ENCODE assay signal across 16 cellular contexts in genomic region chr11:126385991-126386728, GRCh38. TPM values are rescaled to one million over a fixed set of nuclear protein-coding genes. Genes with fewer than 3 reads are reported as not detected.
DNase-seq lines count a peak whose midpoint lies in the region; ATAC-seq, FAIRE-seq and TF ChIP-seq lines count a peak whose summit lies in the region.
"Had no signal": no experiment of that assay in that cellular context is flagged by ENCODE, and none has a peak within 500 bp of the region (broad histone marks: within the 10 kb centered on the region; RNA-seq: fewer than 3 reads in every experiment).

No MANE protein-coding gene starts in this region.

- TF ChIP-seq POLR2A in HepG2 (IDR thresholded peaks at IDR 0.05; ENCODE audit: insufficient read depth in 1 of 2, low read depth in 2 of 2, low read length in 2 of 2) = no peak

- no peak overlapping the region for H4K91ac ChIP-seq in neuronal stem cell (ENCODE audit: low read depth, low read length, poor library complexity)

- peak overlapping the region; percentile 76 for H4K8ac ChIP-seq in neuronal stem cell (ENCODE audit: low read depth, low read length)

- TF ChIP-seq EP300 in HepG2 (IDR thresholded peaks at IDR 0.05; ENCODE audit: low read depth in 2 of 2, low read length in 2 of 2) (no peak), HepG2 (CRISPR knock-in tag; IDR thresholded peaks at IDR 0.05; ENCODE audit: borderline replicate concordance) (no peak)

- no peaks in the 10 kb centered on the region for H3K36me3 ChIP-seq in liver (ENCODE audit: control insufficient read depth in 4 of 4, insufficient read depth in 3 of 4, low read depth in 1 of 4, low read length in 3 of 4)
- H3K36me3 ChIP-seq in HepG2 (replicated peaks in 1 of 2; ENCODE audit: control insufficient read depth in 1 of 2, insufficient read depth in 2 of 2, low read length in 2 of 2) = no peaks in the 10 kb centered on the region
- H3K36me3 ChIP-seq in left ventricle myocardium inferior = no peaks in the 10 kb centered on the region
- H3K36me3 ChIP-seq in neuronal stem cell (replicated peaks in 1 of 2; ENCODE audit: control insufficient read depth in 2 of 2, insufficient read depth in 2 of 2, low read length in 2 of 2) = no peaks in the 10 kb centered on the region

- no peaks in the 10 kb centered on the region for H3K27me3 ChIP-seq in liver (ENCODE audit: control insufficient read depth in 4 of 4, insufficient read depth in 4 of 4, low read length in 3 of 4)
- no peaks in the 10 kb centered on the region for H3K27me3 ChIP-seq in HepG2 (ENCODE audit: control insufficient read depth in 1 of 2, insufficient read depth in 2 of 2, low read length in 2 of 2)
- no peaks in the 10 kb centered on the region for H3K27me3 ChIP-seq in left ventricle myocardium inferior (ENCODE audit: low read depth)
- no peaks in the 10 kb centered on the region for H3K27me3 ChIP-seq in neuronal stem cell (ENCODE audit: control insufficient read depth in 3 of 3, insufficient read depth in 3 of 3, low read depth in 1 of 3, low read length in 3 of 3)

- H2AFZ ChIP-seq in HepG2 (ENCODE audit: low read length) (no peak overlapping the region), neuronal stem cell (ENCODE audit: low read length) (no peak overlapping the region)

- H3K9me3 ChIP-seq in liver (ENCODE audit: control insufficient read depth in 4 of 4, low read length in 3 of 4) (no peaks in the 10 kb centered on the region), HepG2 (ENCODE audit: low read length) (no peaks in the 10 kb centered on the region), left ventricle myocardium inferior (replicated peaks) (no peaks in the 10 kb centered on the region), neuronal stem cell (replicated peaks in 1 of 2; ENCODE audit: control insufficient read depth in 2 of 2, insufficient read depth in 1 of 2, low read depth in 1 of 2, low read length in 2 of 2) (no peaks in the 10 kb centered on the region)
- H3K9me3 ChIP-seq: A549 had no signal

- no peak for DNase-seq in HepG2 (ENCODE audit: low spot score)
- DNase-seq in left ventricle myocardium inferior = no peak
- DNase-seq in neuronal stem cell (ENCODE audit: low spot score) = no peak
- DNase-seq in NCI-H2171 treated with DMSO at 0.1 percent for 48 hours (lab: John Stamatoyannopoulos, UW) = no peak
- DNase-seq in HEK293T (ENCODE audit: extremely low spot score) = no peak
- DNase-seq in T1000 (lab: John Stamatoyannopoulos, UW) = no peak
- DNase-seq: activated CD4-positive, CD25-positive, alpha-beta regulatory T cell; activated CD8-positive, alpha-beta memory T cell treated with anti-CD3 and anti-CD28 coated beads, Interleukin-2, amount 10 ng/mL, durations not matched to agents 7 days and 5 days; activated gamma-delta T cell; anterior cingulate cortex; CD8-positive, alpha-beta T cell; NCI-H82; T-helper 1 cell had no signal

- POLR2A ChIA-PET in HepG2 (lab: Yijun Ruan, JAX) (no interaction called here), HEK293T (lab: Yijun Ruan, JAX) (interaction anchor here (0.6 kb wide), 1 partner anchor 378 kb away, joined by 3 read pairs; no protein-coding TSS in a partner anchor)

- BruUV-seq in HepG2 (replicated peaks; lab: Mats Ljungman, UMichigan) = no TSS peak

- no peak overlapping the region for H3K4ac ChIP-seq in neuronal stem cell (ENCODE audit: low read length)

- H3K27ac ChIP-seq in liver (ENCODE audit: low read depth in 1 of 2, low read length in 2 of 2) = peak overlapping the region; percentile 3 to 4
- no peak overlapping the region for H3K27ac ChIP-seq in HepG2 (ENCODE audit: extremely low read length, insufficient read depth, low read length)
- H3K27ac ChIP-seq in left ventricle myocardium inferior (replicated peaks) = peak overlapping the region; percentile 77
- no peak overlapping the region for H3K27ac ChIP-seq in neuronal stem cell (replicated peaks; ENCODE audit: low read length)
- H3K27ac ChIP-seq: A549 had no signal

- H3K23ac ChIP-seq in neuronal stem cell (ENCODE audit: low read depth, low read length, poor library complexity) = peak overlapping the region; percentile 81

- intact Hi-C loops in HepG2 (cut with micrococcal nuclease; ENCODE audit: unreplicated experiment) = no loop called here
- intact Hi-C loops in left ventricle myocardium inferior (cut with micrococcal nuclease) = no loop called here

- TF ChIP-seq RAD21 in liver (IDR thresholded peaks at IDR 0.05) (no peak), HepG2 (CRISPR knock-in tag; IDR thresholded peaks at IDR 0.05) (no peak)

- peak overlapping the region; percentile 76 for H3K14ac ChIP-seq in neuronal stem cell (ENCODE audit: low read length)

- H3K4me1 ChIP-seq in liver (ENCODE audit: control insufficient read depth in 4 of 4, insufficient read depth in 4 of 4, low read length in 3 of 4) (peaks cover 5 to 18% (median 12%) of the 10 kb centered on the region in 4 donors), HepG2 (ENCODE audit: insufficient read depth, low read length) (no peaks in the 10 kb centered on the region), left ventricle myocardium inferior (peaks cover 71% of the 10 kb centered on the region), neuronal stem cell (ENCODE audit: control insufficient read depth in 2 of 2, insufficient read depth in 1 of 2, low read depth in 1 of 2, low read length in 2 of 2) (peaks cover 0 to 9% of the 10 kb centered on the region in 2 donors)

- no peak overlapping the region for H2BK5ac ChIP-seq in neuronal stem cell (ENCODE audit: low read length)

- H3K4me2 ChIP-seq in HepG2 (ENCODE audit: low read depth, low read length) = no peak overlapping the region
- H3K4me2 ChIP-seq in neuronal stem cell (ENCODE audit: insufficient read depth, low read length, poor library complexity, severe bottlenecking) = peak overlapping the region; percentile 11
- H3K4me2 ChIP-seq: A549 had no signal

- no peak overlapping the region for H3K9ac ChIP-seq in liver (ENCODE audit: low read depth in 1 of 2, low read length in 2 of 2)
- H3K9ac ChIP-seq in HepG2 (ENCODE audit: insufficient read depth, low read depth, low read length) = no peak overlapping the region
- no peak overlapping the region for H3K9ac ChIP-seq in neuronal stem cell (ENCODE audit: low read depth, low read length, poor library complexity)

- TF ChIP-seq CTCF in liver (IDR thresholded peaks at IDR 0.05; ENCODE audit: low read depth, low read length, missing input control) (no peak), HepG2 (CRISPR knock-in tag; IDR thresholded peaks at IDR 0.05) (no peak), left ventricle myocardium inferior (IDR thresholded peaks at IDR 0.05; ENCODE audit: borderline replicate concordance) (no peak)

- no peaks in the 10 kb centered on the region for H3K79me2 ChIP-seq in HepG2 (ENCODE audit: insufficient read depth, low read length)

- peak overlapping the region; percentile 49 for H2BK15ac ChIP-seq in neuronal stem cell (ENCODE audit: low read length)

- CTCF ChIA-PET in HepG2 (lab: Yijun Ruan, JAX; ENCODE audit: low intra/inter-chr PET ratio, low total read pairs) (no interaction called here), HEK293T (lab: Yijun Ruan, JAX) (no interaction called here)

- H4K20me1 ChIP-seq in HepG2 (ENCODE audit: insufficient read depth, low read length) = no peaks in the 10 kb centered on the region

- H3K4me3 ChIP-seq in liver (ENCODE audit: low read depth in 1 of 3, low read length in 3 of 3) (no peak overlapping the region), HepG2 (replicated peaks in 1 of 3; ENCODE audit: insufficient read depth in 1 of 3, low read depth in 2 of 3, low read length in 3 of 3) (no peak overlapping the region), left ventricle myocardium inferior (no peak overlapping the region), neuronal stem cell (ENCODE audit: low read length in 2 of 2) (peak overlapping the region in 1 of 2 donors; percentile 38)
- H3K4me3 ChIP-seq: A549 had no signal

- WGBS in liver = 66% methylated on average over 8 of the region's 8 CpGs
- WGBS in HepG2 (ENCODE audit: low lambda C conversion rate) = 95% methylated on average over 8 of the region's 8 CpGs
- no CpG with 5 or more reads among the region's 8 CpGs for WGBS in neuronal stem cell (ENCODE audit: extremely low coverage in 2 of 2, insufficient read length in 2 of 2, insufficient replicate concordance in 1 of 2), 2 donors

- ATAC-seq in HepG2 (no peak), HG02973 (IDR thresholded peaks at IDR 0.05; ENCODE audit: unreplicated experiment) (no peak)
- ATAC-seq: A549; activated CD8-positive, alpha-beta memory T cell treated with anti-CD3 and anti-CD28 coated beads, Interleukin-2, amount 10 ng/mL, durations not matched to agents 7 days and 5 days; CD8-positive, alpha-beta T cell had no signal

- no peak overlapping the region for H2BK120ac ChIP-seq in neuronal stem cell (ENCODE audit: low read depth, low read length)

- peaks cover 7% of the 10 kb centered on the region for H3K79me1 ChIP-seq in neuronal stem cell (ENCODE audit: low read depth, low read length)

- no peak overlapping the region for H2BK12ac ChIP-seq in neuronal stem cell (ENCODE audit: low read length)

- peak overlapping the region; percentile 0 for H2AK5ac ChIP-seq in neuronal stem cell (ENCODE audit: low read depth, low read length)

- H3K18ac ChIP-seq in neuronal stem cell (ENCODE audit: low read length) = peak overlapping the region; percentile 83

- no peak for FAIRE-seq in HepG2 (lab: Jason Lieb, UNC)
- FAIRE-seq: A549 had no signal

- in situ Hi-C loops in HepG2 (cut with HindIII; ENCODE audit: extremely low pct_ligation_motif_present, low pct_unique_long_range_greater_than_20kb) = no loop called here

RNA-seq across cellular contexts. Expression of gene ST3GAL4, which starts 30.7 kb away (rescaled TPM):
- 10 to 100 TPM in 1 of 2 donors, 1 to 10 TPM in 1; 7.4 to 18.4 TPM for total RNA-seq in liver
- polyA plus RNA-seq in liver = 10 to 100 TPM in 1 of 2 donors, 1 to 10 TPM in 1; 4.5 to 13.7 TPM
- 7.4 and 13.3 TPM in 2 replicates for total RNA-seq in HepG2 (2016; rRNA removed; fragmentation: Illumina TruSeq; extraction: Trizol)
- 26.0 and 28.4 TPM in 2 replicates for total RNA-seq in HepG2 (2016; cell fraction: cytosol; rRNA removed; fragmentation: Illumina TruSeq; extraction: Trizol; ENCODE audit: low read depth)
- 6.5 and 14.0 TPM in 2 replicates for total RNA-seq in HepG2 (2016; cell fraction: insoluble cytoplasmic fraction; rRNA removed; fragmentation: Illumina TruSeq; extraction: Trizol)
- total RNA-seq in HepG2 (2016; cell fraction: membrane; rRNA removed; fragmentation: Illumina TruSeq; extraction: Trizol) = 29.9 and 31.6 TPM in 2 replicates
- total RNA-seq in HepG2 (2016; cell fraction: nucleus; rRNA removed; fragmentation: Illumina TruSeq; extraction: Trizol) = 10.2 and 12.2 TPM in 2 replicates
- polyA plus RNA-seq in HepG2 (2011; rRNA removed) = 9.1 and 12.5 TPM in 2 replicates
- polyA plus RNA-seq in HepG2 (2011; cell fraction: cytosol; rRNA removed) = 8.8 and 9.2 TPM in 2 replicates
- 15.0 and 15.5 TPM in 2 replicates for polyA plus RNA-seq in HepG2 (2011; cell fraction: nucleus; rRNA removed)
- 7.8 and 8.2 TPM in 2 replicates for polyA plus RNA-seq in HepG2 (2012)
- 22.6 and 26.2 TPM in 2 replicates for polyA plus RNA-seq in HepG2 (2016; cell fraction: cytosol; fragmentation: Illumina TruSeq; extraction: Trizol; ENCODE audit: low read depth)
- 7.6 and 9.2 TPM in 2 replicates for polyA plus RNA-seq in HepG2 (2016; cell fraction: insoluble cytoplasmic fraction; fragmentation: Illumina TruSeq; extraction: Trizol; ENCODE audit: low read depth)
- 26.9 and 30.2 TPM in 2 replicates for polyA plus RNA-seq in HepG2 (2016; cell fraction: membrane; fragmentation: Illumina TruSeq; extraction: Trizol; ENCODE audit: low read depth)
- polyA plus RNA-seq in HepG2 (2016; cell fraction: nucleus; fragmentation: Illumina TruSeq; extraction: Trizol; ENCODE audit: insufficient read depth, low read depth) = 24.7 and 27.7 TPM in 2 replicates
- polyA minus RNA-seq in HepG2 (2011; rRNA and poly(A)+ RNA removed; ENCODE audit: low replicate concordance) = 17.0 and 116 TPM in 2 replicates
- 3.8 and 4.3 TPM in 2 replicates for polyA minus RNA-seq in HepG2 (2011; cell fraction: cytosol; rRNA and poly(A)+ RNA removed)
- 5.8 and 7.1 TPM in 2 replicates for polyA minus RNA-seq in HepG2 (2011; cell fraction: nucleus; rRNA and poly(A)+ RNA removed)
- 61.7 TPM for total RNA-seq in left ventricle myocardium inferior
- 12.7 TPM for polyA plus RNA-seq in neuronal stem cell (2013, experiment 1 of 2)
- 11.2 TPM for polyA plus RNA-seq in neuronal stem cell (2013, experiment 2 of 2)

Comparison
In these comparisons a context has a peak if more than half of its experiments do, and no peak if none do; other contexts are left out.
1. H3K27ac ChIP-seq: peak in liver (2 of 2) and left ventricle myocardium inferior (single experiment); none in HepG2 (single experiment) and neuronal stem cell (single experiment).